In the genomic region with DNA sequence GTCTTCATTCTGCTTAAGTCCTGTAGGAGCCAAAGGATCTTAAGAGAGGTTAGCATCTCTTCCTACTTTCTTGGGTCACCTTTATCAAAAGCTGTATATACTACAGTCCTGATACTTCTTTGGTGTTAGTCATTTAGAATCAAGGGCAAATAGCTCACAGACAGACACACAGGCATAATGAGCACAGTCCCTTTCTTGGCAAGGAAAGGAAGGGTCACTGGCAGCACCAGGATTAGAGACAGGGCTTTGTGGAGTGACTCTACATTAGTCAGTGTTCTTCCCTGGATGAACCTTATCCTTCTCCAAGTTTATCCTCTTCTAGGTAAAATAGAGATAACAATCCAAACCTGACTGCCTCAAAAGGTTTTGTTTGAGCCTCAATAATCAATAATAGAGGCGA, we compare ENCODE assay signal across 21 cellular contexts. TPM values are rescaled to one million over a fixed set of nuclear protein-coding genes. Genes with fewer than 3 reads are reported as not detected.
"Had no signal": no experiment of that assay in that cellular context is flagged by ENCODE, and none has a peak within 500 bp of the region (broad histone marks: within the 10 kb centered on the region; RNA-seq: fewer than 3 reads in every experiment).

No MANE protein-coding gene starts in this region.

- H3K27ac ChIP-seq: RWPE1 had no signal

- ATAC-seq: activated CD8-positive, alpha-beta memory T cell treated with anti-CD3 and anti-CD28 coated beads, Interleukin-2, amount 10 ng/mL, durations not matched to agents 7 days and 5 days; Panc1; WTC11 had no signal

- DNase-seq: activated CD4-positive, alpha-beta T cell treated with anti-CD3 and anti-CD28 coated beads for 48 hours; activated CD4-positive, alpha-beta T cell treated with anti-CD3 and anti-CD28 coated beads, Interleukin-2, amount 50 U/mL, for 48 hours; activated CD4-positive, CD25-positive, alpha-beta regulatory T cell treated with anti-CD3 and anti-CD28 coated beads, Interleukin-2, amount 50 U/mL, for 72 hours; activated CD8-positive, alpha-beta memory T cell treated with anti-CD3 and anti-CD28 coated beads, Interleukin-2, amount 10 ng/mL, durations not matched to agents 7 days and 5 days; activated effector memory CD4-positive, alpha-beta T cell treated with anti-CD3 and anti-CD28 coated beads, Interleukin-2, amount 50 U/mL, for 16 hours; activated naive CD4-positive, alpha-beta T cell treated with anti-CD3 and anti-CD28 coated beads for 36 hours; activated T-cell treated with anti-CD3 and anti-CD28 coated beads, Interleukin-2, amount 50 U/mL, for 24 hours; amygdala; MM.1S; NCI-H1105; NCI-H1436; NCI-H1694 treated with DMSO at 0.1 percent for 48 hours; NCI-H2029 treated with DMSO at 0.1 percent for 48 hours; NCI-H510A treated with DMSO at 0.1 percent for 48 hours; NCI-H69; NK-92 treated with Interleukin-12 subunit alpha and Interleukin-12 subunit beta, amount 100 ng/mL, for 24 hours; OCI-M1; SHP77 treated with DMSO at 0.1 percent for 48 hours had no signal

RNA-seq across cellular contexts. Expression of gene NCKAP5, which starts 40.0 kb away (rescaled TPM):
- total RNA-seq: activated CD8-positive, alpha-beta memory T cell treated with anti-CD3 and anti-CD28 coated beads, Interleukin-2, amount 10 ng/mL, durations not matched to agents 7 days and 5 days; activated naive CD4-positive, alpha-beta T cell treated with anti-CD3 and anti-CD28 coated beads for 36 hours had no signal
